15 cellular contexts compared by ENCODE assay signal in genomic region chr1:2349821-2350220, GRCh38. TPM values are rescaled to one million over a fixed set of nuclear protein-coding genes. Genes with fewer than 3 reads are reported as not detected.
DNase-seq lines count a peak whose midpoint lies in the region; ATAC-seq and TF ChIP-seq lines count a peak whose summit lies in the region.
"Had no signal": no experiment of that assay in that cellular context is flagged by ENCODE, and none has a peak within 500 bp of the region (broad histone marks: within the 10 kb centered on the region; RNA-seq: fewer than 3 reads in every experiment).

No MANE protein-coding gene starts in this region.

- H3K27ac Mint-ChIP-seq in natural killer cell treated with Interleukin-12 subunit alpha and Interleukin-12 subunit beta and Interleukin-15 and Interleukin-18, amount 100 ng/mL, for 72 hours: no peak overlapping the region
- H3K27ac Mint-ChIP-seq in natural killer cell: no peak overlapping the region
- no peak overlapping the region for H3K27ac Mint-ChIP-seq in WTC11

- no peaks in the 10 kb centered on the region for H3K9me3 Mint-ChIP-seq in natural killer cell treated with Interleukin-12 subunit alpha and Interleukin-12 subunit beta and Interleukin-15 and Interleukin-18, amount 100 ng/mL, for 72 hours
- H3K9me3 Mint-ChIP-seq in natural killer cell (no peaks in the 10 kb centered on the region), WTC11 (no peaks in the 10 kb centered on the region)

- intact Hi-C loops in natural killer cell (cut with micrococcal nuclease) (no loop called here), posterior vena cava (cut with DNase I) (no loop called here)

- POLR2A ChIA-PET in WTC11 (lab: Charles Lee): no interaction called here

- H3K27me3 Mint-ChIP-seq in natural killer cell treated with Interleukin-12 subunit alpha and Interleukin-12 subunit beta and Interleukin-15 and Interleukin-18, amount 100 ng/mL, for 72 hours: no peaks in the 10 kb centered on the region
- H3K27me3 Mint-ChIP-seq in natural killer cell (ENCODE audit: low read depth in 2 of 2) (no peaks in the 10 kb centered on the region), WTC11 (ENCODE audit: low read depth) (no peaks in the 10 kb centered on the region)

- ATAC-seq in natural killer cell treated with Interleukin-12 subunit alpha and Interleukin-12 subunit beta and Interleukin-15 and Interleukin-18, amount 100 ng/mL, for 72 hours: no peak
- no peak for ATAC-seq in natural killer cell
- ATAC-seq in GM18867 (IDR thresholded peaks at IDR 0.05; ENCODE audit: unreplicated experiment): no peak
- ATAC-seq in HG03025 (IDR thresholded peaks at IDR 0.05; ENCODE audit: low FRiP score, unreplicated experiment): no peak
- ATAC-seq in WTC11: no peak

- TF ChIP-seq CTCF in natural killer cell (IDR thresholded peaks at IDR 0.05): no peak
- TF ChIP-seq CTCF in WTC11 (IDR thresholded peaks at IDR 0.05): no peak

- DNase-seq in NCI-H1092 treated with DMSO at 0.1 percent for 48 hours (lab: John Stamatoyannopoulos, UW) (peak; percentile 1), NCI-H1092 (lab: John Stamatoyannopoulos, UW) (no peak), natural killer cell (no peak), posterior vena cava (ENCODE audit: low spot score) (peak; percentile 55), WTC11 (ENCODE audit: low spot score) (no peak)
- peak; percentile 37 for DNase-seq in natural killer cell treated with Interleukin-12 subunit alpha and Interleukin-12 subunit beta and Interleukin-15 and Interleukin-18, amount 100 ng/mL, for 72 hours (ENCODE audit: low spot score)
- DNase-seq: AML-193, DMS79, KBM-7, NCI-H187, NCI-H2107, NCI-H526 treated with DMSO at 0.1 percent for 48 hours, SIG-M5 had no signal

- H3K4me1 Mint-ChIP-seq in natural killer cell treated with Interleukin-12 subunit alpha and Interleukin-12 subunit beta and Interleukin-15 and Interleukin-18, amount 100 ng/mL, for 72 hours (ENCODE audit: low read depth in 2 of 2): no peaks in the 10 kb centered on the region
- H3K4me1 Mint-ChIP-seq in natural killer cell: no peaks in the 10 kb centered on the region
- H3K4me1 Mint-ChIP-seq in WTC11: no peaks in the 10 kb centered on the region

- H3K36me3 Mint-ChIP-seq in natural killer cell treated with Interleukin-12 subunit alpha and Interleukin-12 subunit beta and Interleukin-15 and Interleukin-18, amount 100 ng/mL, for 72 hours: no peaks in the 10 kb centered on the region
- H3K36me3 Mint-ChIP-seq in natural killer cell (no peaks in the 10 kb centered on the region), WTC11 (no peaks in the 10 kb centered on the region)

- H3K4me3 Mint-ChIP-seq in natural killer cell treated with Interleukin-12 subunit alpha and Interleukin-12 subunit beta and Interleukin-15 and Interleukin-18, amount 100 ng/mL, for 72 hours: no peak overlapping the region
- H3K4me3 Mint-ChIP-seq in natural killer cell (no peak overlapping the region), WTC11 (no peak overlapping the region)

- CTCF ChIA-PET in WTC11 (lab: Charles Lee): no interaction called here

TF ChIP-seq in WTC11, 78 proteins besides CTCF, POLR2A, EP300 and RAD21:
- TF ChIP-seq AFF4 (CRISPR knock-in tag; IDR thresholded peaks at IDR 0.05; ENCODE audit: borderline replicate concordance) (no peak), ZNF317 (CRISPR knock-in tag; IDR thresholded peaks at IDR 0.05; ENCODE audit: borderline replicate concordance, low read depth) (no peak), MYBL2 (CRISPR knock-in tag; IDR thresholded peaks at IDR 0.05) (no peak), ZSCAN18 (CRISPR knock-in tag; IDR thresholded peaks at IDR 0.05) (no peak), ZNF425 (CRISPR knock-in tag; conservative IDR thresholded peaks at IDR 0.05) (no peak), RORB (CRISPR knock-in tag; IDR thresholded peaks at IDR 0.05) (no peak), ZNF138 (CRISPR knock-in tag; conservative IDR thresholded peaks at IDR 0.05) (no peak), SMAD3 (CRISPR knock-in tag; IDR thresholded peaks at IDR 0.05; ENCODE audit: borderline replicate concordance) (no peak)

RNA-seq across cellular contexts. Expression of gene MORN1, which starts 41.5 kb away (rescaled TPM):
- total RNA-seq in natural killer cell treated with Interleukin-12 subunit alpha and Interleukin-12 subunit beta and Interleukin-15 and Interleukin-18, amount 100 ng/mL, for 72 hours: 1 to 10 TPM; 4.0 to 7.5 TPM
- 1 to 10 TPM; 8.0 to 9.3 (median 8.8) TPM for total RNA-seq in natural killer cell
- total RNA-seq in posterior vena cava: 1 to 10 TPM; 3.8 to 5.5 TPM
- 14.5 to 19.7 TPM (median 18.5 TPM) in 3 replicates for total RNA-seq in WTC11 (2021)

RNA-seq across cellular contexts. Expression of gene RER1, which starts 41.8 kb away (rescaled TPM):
- total RNA-seq in natural killer cell treated with Interleukin-12 subunit alpha and Interleukin-12 subunit beta and Interleukin-15 and Interleukin-18, amount 100 ng/mL, for 72 hours: 100 to 1,000 TPM; 139 to 161 TPM
- total RNA-seq in natural killer cell (10 to 100 TPM; 89.2 to 98.9 (median 91.9) TPM), posterior vena cava (100 to 1,000 TPM in 1 of 2 donors, 10 to 100 TPM in 1; 93.7 to 101 TPM), WTC11 (2021) (72.1 to 80.4 TPM (median 79.8 TPM) in 3 replicates)

Comparison
In these comparisons a context has a peak if more than half of its experiments do, and no peak if none do; other contexts are left out.
1. DNase-seq: peak in NCI-H1092 treated with DMSO at 0.1 percent for 48 hours (single experiment), natural killer cell treated with Interleukin-12 subunit alpha and Interleukin-12 subunit beta and Interleukin-15 and Interleukin-18, amount 100 ng/mL, for 72 hours (single experiment) and posterior vena cava (single experiment); none in NCI-H1092 (single experiment), natural killer cell (single experiment) and WTC11 (single experiment).